ENCODE assay signal across 9 cellular contexts in the genomic region with DNA sequence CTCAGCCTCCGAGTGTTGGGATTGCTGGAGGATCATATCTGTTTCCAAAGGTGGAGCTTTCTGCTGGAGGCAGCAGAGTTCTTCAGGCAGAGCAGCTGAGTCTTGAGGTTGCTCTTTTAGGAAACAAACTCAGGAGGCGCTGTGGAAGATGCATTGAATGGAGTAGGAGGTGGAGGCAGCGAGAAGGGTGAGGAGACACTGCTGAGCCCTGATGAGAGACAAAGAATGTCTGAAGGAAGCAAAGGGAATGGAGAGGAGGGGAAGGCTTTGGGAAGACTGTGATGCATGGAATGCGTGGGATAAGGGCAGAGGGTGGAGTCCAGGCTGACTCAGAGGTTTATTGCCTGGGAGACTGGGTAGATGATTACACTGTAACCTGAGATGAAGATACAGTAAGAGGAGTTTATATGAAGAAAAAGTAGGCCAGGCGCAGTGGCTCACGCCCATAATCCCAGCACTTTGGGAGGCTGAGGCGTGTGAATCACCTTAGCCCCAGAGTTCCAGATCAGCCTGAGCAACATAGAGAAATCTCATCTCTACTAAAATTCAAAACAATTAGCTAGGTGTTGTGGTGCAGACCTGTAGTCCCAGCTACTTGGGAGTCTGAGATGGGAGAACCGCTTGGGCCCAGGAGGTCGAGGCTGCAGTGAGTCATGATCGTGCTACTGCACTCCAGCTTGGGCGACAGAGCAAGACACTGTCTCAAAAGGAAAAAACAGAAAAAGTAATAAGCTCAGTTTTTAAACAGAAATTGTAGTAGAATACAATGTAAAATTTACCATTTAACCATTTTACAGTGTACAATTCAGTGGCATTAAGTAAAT. TPM values are rescaled to one million over a fixed set of nuclear protein-coding genes. Genes with fewer than 3 reads are reported as not detected.
DNase-seq lines count a peak whose midpoint lies in the region; ATAC-seq and TF ChIP-seq lines count a peak whose summit lies in the region.
"Had no signal": no experiment of that assay in that cellular context is flagged by ENCODE, and none has a peak within 500 bp of the region (broad histone marks: within the 10 kb centered on the region; RNA-seq: fewer than 3 reads in every experiment).

No MANE protein-coding gene starts in this region.

- peak; percentile 29 for TF ChIP-seq CTCF in neural progenitor cell (IDR thresholded peaks at IDR 0.05)

- H3F3A ChIP-seq in neural progenitor cell (ENCODE audit: low read depth) = peaks cover 8% of the 10 kb centered on the region

- H3K9ac ChIP-seq in duodenal mucosa (ENCODE audit: low read depth in 1 of 2, low read length in 2 of 2) = no peak overlapping the region
- H3K9ac ChIP-seq in neural progenitor cell = no peak overlapping the region

- peak; percentile 97 for DNase-seq in H4 (ENCODE audit: low spot score)
- peak; percentile 58 for DNase-seq in NCI-H526 treated with DMSO at 0.1 percent for 48 hours (lab: John Stamatoyannopoulos, UW)
- DNase-seq in neural progenitor cell (ENCODE audit: low spot score) = peak; percentile 51
- no peak for DNase-seq in T-cell
- no peak for DNase-seq in germinal center (ENCODE audit: low spot score)
- DNase-seq: activated B cell treated with CpG ODN at 0.5 μM for 24 hours had no signal

- POLR2A ChIA-PET in T-cell (lab: Charles Lee) = no interaction called here

- H3K27me3 Mint-ChIP-seq in neural progenitor cell (ENCODE audit: insufficient read depth, low read depth) (no peaks in the 10 kb centered on the region), T-cell (peaks cover 0 to 9% of the 10 kb centered on the region in 2 donors)

- H3K79me2 ChIP-seq in neural progenitor cell (ENCODE audit: low read depth) = no peaks in the 10 kb centered on the region

- H3K9me3 Mint-ChIP-seq in neural progenitor cell (peaks cover 6% of the 10 kb centered on the region), T-cell (no peaks in the 10 kb centered on the region)
- H3K9me3 Mint-ChIP-seq: activated B cell treated with CpG ODN at 0.5 μM for 24 hours had no signal

- no peaks in the 10 kb centered on the region for H4K20me1 ChIP-seq in neural progenitor cell (ENCODE audit: low read depth)

- H3K36me3 Mint-ChIP-seq in neural progenitor cell (no peaks in the 10 kb centered on the region), T-cell (no peaks in the 10 kb centered on the region)

- peaks cover 12 to 18% of the 10 kb centered on the region in 2 donors for H3K4me1 ChIP-seq in duodenal mucosa (ENCODE audit: control insufficient read depth in 1 of 2, insufficient read depth in 2 of 2, low read length in 2 of 2)
- no peaks in the 10 kb centered on the region for H3K4me1 ChIP-seq in neural progenitor cell

- CTCF ChIA-PET in T-cell (lab: Charles Lee) = no interaction called here

- H3K4me3 Mint-ChIP-seq in neural progenitor cell (no peak overlapping the region), T-cell (no peak overlapping the region)
- H3K4me3 Mint-ChIP-seq: activated B cell treated with CpG ODN at 0.5 μM for 24 hours had no signal

- ATAC-seq in GM21717 (IDR thresholded peaks at IDR 0.05; ENCODE audit: unreplicated experiment) (no peak), HG02678 (IDR thresholded peaks at IDR 0.05; ENCODE audit: unreplicated experiment) (no peak), T-cell (replicated peaks in 1 of 4) (no peak)

- peak overlapping the region; percentile 76 for H3K27ac ChIP-seq in duodenal mucosa (ENCODE audit: low read depth, low read length)
- no peak overlapping the region for H3K27ac ChIP-seq in neural progenitor cell

- H3K36me3 ChIP-seq in duodenal mucosa (ENCODE audit: control insufficient read depth in 1 of 2, insufficient read depth in 2 of 2, low read length in 2 of 2) (no peaks in the 10 kb centered on the region), neural progenitor cell (no peaks in the 10 kb centered on the region)

- no peak overlapping the region for H3K27ac Mint-ChIP-seq in neural progenitor cell
- peak overlapping the region in 1 of 2 donors; percentile 16 for H3K27ac Mint-ChIP-seq in T-cell
- H3K27ac Mint-ChIP-seq: activated B cell treated with CpG ODN at 0.5 μM for 24 hours had no signal

- peak overlapping the region; percentile 11 for H2AFZ ChIP-seq in neural progenitor cell (replicated peaks)

- H3K4me3 ChIP-seq in duodenal mucosa (ENCODE audit: low read depth in 1 of 2, low read length in 2 of 2) (peak overlapping the region in 1 of 2 donors; percentile 9), neural progenitor cell (no peak overlapping the region)

- H3K4me1 Mint-ChIP-seq in neural progenitor cell (peaks cover 16% of the 10 kb centered on the region), T-cell (peaks cover 2 to 12% (median 7%) of the 10 kb centered on the region in 3 donors)
- H3K4me1 Mint-ChIP-seq: activated B cell treated with CpG ODN at 0.5 μM for 24 hours had no signal

- H3K9me3 ChIP-seq in duodenal mucosa (ENCODE audit: control insufficient read depth in 1 of 2, low read length in 2 of 2) = peaks cover 3 to 5% of the 10 kb centered on the region in 2 donors
- no peaks in the 10 kb centered on the region for H3K9me3 ChIP-seq in neural progenitor cell (ENCODE audit: low read depth)

- H3K4me2 ChIP-seq in neural progenitor cell = no peak overlapping the region

- H3K27me3 ChIP-seq in duodenal mucosa (ENCODE audit: control insufficient read depth in 1 of 2, insufficient read depth in 2 of 2, low read length in 2 of 2) (no peaks in the 10 kb centered on the region), neural progenitor cell (no peaks in the 10 kb centered on the region)

RNA-seq across cellular contexts. Expression of a gene that starts 17.8 kb away (rescaled TPM):
- total RNA-seq in H4 (2014; rRNA removed; shearing (Covaris generic)) = 60.8 and 85.4 TPM in 2 replicates
- total RNA-seq in neural progenitor cell (ENCODE audit: low replicate concordance) = 50.7 and 123 TPM in 2 replicates
- 10 to 100 TPM; 66.7 to 93.9 (median 80.4) TPM for total RNA-seq in T-cell

RNA-seq across cellular contexts. Expression of a gene that starts 18.0 kb away (rescaled TPM):
- total RNA-seq in H4 (2014; rRNA removed; shearing (Covaris generic)) = 3.3 and 7.4 TPM in 2 replicates
- total RNA-seq in neural progenitor cell (ENCODE audit: low replicate concordance) (3.9 and 12.0 TPM in 2 replicates), T-cell (10 to 100 TPM; 48.4 to 87.3 (median 79.1) TPM)

RNA-seq across cellular contexts. Expression of a gene that starts 29.6 kb away (rescaled TPM):
- 11.6 and 17.2 TPM in 2 replicates for total RNA-seq in H4 (2014; rRNA removed; shearing (Covaris generic))
- 13.8 and 49.9 TPM in 2 replicates for total RNA-seq in neural progenitor cell (ENCODE audit: low replicate concordance)
- total RNA-seq in T-cell = 10 to 100 TPM; 26.1 to 58.3 (median 55.9) TPM

RNA-seq across cellular contexts. Expression of a gene that starts 43.8 kb away (rescaled TPM):
- 3.6 and 6.9 TPM in 2 replicates for total RNA-seq in H4 (2014; rRNA removed; shearing (Covaris generic))
- total RNA-seq in neural progenitor cell (ENCODE audit: low replicate concordance) (0.97 and 4.5 TPM in 2 replicates), T-cell (not detected)
- total RNA-seq: activated B cell treated with CpG ODN at 0.5 μM for 24 hours had no signal

RNA-seq across cellular contexts. Expression of a gene that starts 44.7 kb away (rescaled TPM):
- total RNA-seq in H4 (2014; rRNA removed; shearing (Covaris generic)) = 6.8 and 10.0 TPM in 2 replicates
- total RNA-seq in neural progenitor cell (ENCODE audit: low replicate concordance) (11.7 and 31.5 TPM in 2 replicates), T-cell (under 1 TPM in 3 of 5 donors, not detected in 2; 0.16 to 0.82 (median 0.47) TPM)
- total RNA-seq: activated B cell treated with CpG ODN at 0.5 μM for 24 hours had no signal

Comparison
In these comparisons a context has a peak if more than half of its experiments do, and no peak if none do; other contexts are left out.
1. DNase-seq: peak in H4 (single experiment), NCI-H526 treated with DMSO at 0.1 percent for 48 hours (single experiment) and neural progenitor cell (single experiment); none in T-cell (0 of 34) and germinal center (single experiment).